8 cellular contexts compared by ENCODE assay signal in the genomic region with DNA sequence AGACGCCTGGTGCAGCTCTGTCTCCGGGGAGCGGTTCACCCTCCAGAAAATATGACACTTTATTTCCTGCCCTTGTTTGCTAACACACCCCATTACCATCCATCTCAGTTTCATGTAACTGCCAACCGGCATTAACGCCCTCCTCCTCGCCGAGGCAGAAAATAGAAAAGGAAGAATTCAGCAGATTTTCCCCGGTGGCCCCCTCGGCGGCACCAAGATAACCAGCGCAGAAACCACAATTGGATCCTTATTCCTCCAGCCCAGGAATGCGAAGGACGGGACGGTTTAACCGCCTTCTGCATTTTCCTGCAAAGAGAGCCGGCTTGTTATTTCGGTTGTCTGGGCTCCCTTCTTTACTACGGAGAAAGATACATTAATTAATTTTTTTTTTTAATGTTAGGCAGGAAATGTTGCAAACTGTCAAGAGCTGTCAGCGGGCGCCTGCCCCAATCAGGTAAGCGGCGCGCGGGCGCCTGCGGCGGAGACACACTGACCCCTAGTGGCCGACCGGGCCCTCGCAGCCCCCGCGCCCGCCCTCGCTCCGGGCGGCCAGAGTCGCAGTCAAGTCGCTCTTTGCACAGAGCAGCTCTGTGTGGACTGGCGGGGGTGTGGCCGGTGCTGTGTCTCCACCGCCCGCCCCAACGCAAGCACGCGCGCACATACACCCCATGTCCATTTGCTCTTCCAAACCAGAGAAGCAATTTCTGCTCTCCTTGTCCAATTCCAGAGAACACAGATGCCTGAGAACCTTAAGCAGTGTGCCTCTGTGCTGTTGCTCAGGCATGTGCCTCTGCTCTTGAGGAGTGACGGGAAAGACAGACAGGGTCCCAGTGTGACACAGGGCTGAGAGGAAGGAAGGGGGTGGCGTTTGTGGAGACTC.
DNase-seq lines count a peak whose midpoint lies in the region; ATAC-seq lines count a peak whose summit lies in the region.

No MANE protein-coding gene starts in this region.

- peak overlapping the region; percentile 88 for H3K4me3 Mint-ChIP-seq in effector memory CD8-positive, alpha-beta T cell

- H3K27me3 Mint-ChIP-seq in effector memory CD8-positive, alpha-beta T cell: peaks cover 7 to 9% of the 10 kb centered on the region in 2 donors

- H3K36me3 Mint-ChIP-seq in effector memory CD8-positive, alpha-beta T cell (ENCODE audit: insufficient read depth): no peaks in the 10 kb centered on the region

- DNase-seq in COLO668 (lab: John Stamatoyannopoulos, UW; ENCODE audit: unreplicated experiment) (peak; percentile 49), HK-2 (ENCODE audit: unreplicated experiment) (peak; percentile 84), NCI-H82 treated with DMSO at 0.1 percent for 48 hours (lab: John Stamatoyannopoulos, UW; ENCODE audit: unreplicated experiment) (peak; percentile 36), midbrain (lab: John Stamatoyannopoulos, UW) (peak; percentile 77)
- peak; percentile 54 to 67 for DNase-seq in activated CD8-positive, alpha-beta memory T cell treated with anti-CD3 and anti-CD28 coated beads for 4 hours (ENCODE audit: low read depth in 2 of 2)
- peak; percentile 80 to 89 (median 87) for DNase-seq in effector memory CD8-positive, alpha-beta T cell
- peak; percentile 68 to 72 for DNase-seq in stimulated activated CD8-positive, alpha-beta memory T cell treated with anti-CD3 and anti-CD28 coated beads, Interleukin-2, amount 100 ng/mL, for 1 hour (ENCODE audit: low read depth in 2 of 2)

- H3K4me1 Mint-ChIP-seq in effector memory CD8-positive, alpha-beta T cell (ENCODE audit: low read depth in 2 of 2): peaks cover 9 to 16% of the 10 kb centered on the region in 2 donors

- H3K27ac Mint-ChIP-seq in effector memory CD8-positive, alpha-beta T cell: peak overlapping the region; percentile 81 to 93

- no peaks in the 10 kb centered on the region for H3K9me3 Mint-ChIP-seq in effector memory CD8-positive, alpha-beta T cell

- ATAC-seq in GM19467 (IDR thresholded peaks at IDR 0.05; ENCODE audit: unreplicated experiment): peak; percentile 89
- ATAC-seq in effector memory CD8-positive, alpha-beta T cell (replicated peaks): peak; percentile 97

Comparison
In these comparisons a context has a peak if more than half of its experiments do, and no peak if none do; other contexts are left out.
1. Peak in every context shown above with its lines: DNase-seq and ATAC-seq.
2. DNase-seq: peak in every context shown above with its lines; median percentile 87 in effector memory CD8-positive, alpha-beta T cell; 84 in HK-2; 77 in midbrain; 70 in stimulated activated CD8-positive, alpha-beta memory T cell treated with anti-CD3 and anti-CD28 coated beads, Interleukin-2, amount 100 ng/mL, for 1 hour; 60 in activated CD8-positive, alpha-beta memory T cell treated with anti-CD3 and anti-CD28 coated beads for 4 hours; 49 in COLO668; 36 in NCI-H82 treated with DMSO at 0.1 percent for 48 hours.